20 cellular contexts compared by ENCODE assay signal in genomic region chr3:15204005-15204404, GRCh38. TPM values are rescaled to one million over a fixed set of nuclear protein-coding genes. Genes with fewer than 3 reads are reported as not detected.
DNase-seq lines count a peak whose midpoint lies in the region; ATAC-seq, FAIRE-seq and TF ChIP-seq lines count a peak whose summit lies in the region.
"Had no signal": no experiment of that assay in that cellular context is flagged by ENCODE, and none has a peak within 500 bp of the region (broad histone marks: within the 10 kb centered on the region; RNA-seq: fewer than 3 reads in every experiment).

No MANE protein-coding gene starts in this region.

- no peaks in the 10 kb centered on the region for H3K9me3 Mint-ChIP-seq in activated T-cell treated with anti-CD3 and anti-CD28 coated beads, Interleukin-2, amount 50 U/mL, for 72 hours
- H3K9me3 Mint-ChIP-seq: activated CD4-positive, alpha-beta T cell treated with anti-CD3 and anti-CD28 coated beads, Interleukin-2, amount 10 ng/mL, durations not matched to agents 7 days and 5 days had no signal

- H3K27ac Mint-ChIP-seq in activated T-cell treated with anti-CD3 and anti-CD28 coated beads, Interleukin-2, amount 50 U/mL, for 72 hours = no peak overlapping the region
- H3K27ac Mint-ChIP-seq: GM23338 had no signal

- WGBS in thyroid gland, 2 donors = 77 to 79% methylated on average over 3 of the region's 3 CpGs

- intact Hi-C loops in thyroid gland (cut with DNase I) = loop anchor here (5.0 to 10.0 kb wide), 3 partner anchors 61 to 198 kb away; no protein-coding TSS in a partner anchor

- no peaks in the 10 kb centered on the region for H3K27me3 Mint-ChIP-seq in activated T-cell treated with anti-CD3 and anti-CD28 coated beads, Interleukin-2, amount 50 U/mL, for 72 hours (ENCODE audit: low read depth)

- no peak overlapping the region for H3K4me3 Mint-ChIP-seq in activated T-cell treated with anti-CD3 and anti-CD28 coated beads, Interleukin-2, amount 50 U/mL, for 72 hours
- H3K4me3 Mint-ChIP-seq: activated CD4-positive, alpha-beta T cell treated with anti-CD3 and anti-CD28 coated beads, Interleukin-2, amount 10 ng/mL, durations not matched to agents 7 days and 5 days; GM23338 had no signal

- no peak for ATAC-seq in activated T-cell treated with anti-CD3 and anti-CD28 coated beads, Interleukin-2, amount 50 U/mL, for 72 hours (replicated peaks in 1 of 2)
- ATAC-seq: GM12878, GM23338, left cardiac atrium, mucosa of descending colon had no signal

- TF ChIP-seq POLR2A in H54 (IDR thresholded peaks at IDR 0.05; ENCODE audit: low read depth, low read length) (no peak), thyroid gland (IDR thresholded peaks at IDR 0.05) (no peak)

- H3K9me3 ChIP-seq in WERI-Rb-1 (ENCODE audit: severe bottlenecking) (no peaks in the 10 kb centered on the region), thyroid gland (no peaks in the 10 kb centered on the region)
- H3K9me3 ChIP-seq: mucosa of descending colon, ovary, thoracic aorta had no signal

- no peaks in the 10 kb centered on the region for H3K36me3 Mint-ChIP-seq in activated T-cell treated with anti-CD3 and anti-CD28 coated beads, Interleukin-2, amount 50 U/mL, for 72 hours (ENCODE audit: insufficient read depth in 2 of 2)

- peaks cover 43% of the 10 kb centered on the region for H3K4me1 Mint-ChIP-seq in activated T-cell treated with anti-CD3 and anti-CD28 coated beads, Interleukin-2, amount 50 U/mL, for 72 hours (ENCODE audit: low read depth)

- H3K27ac ChIP-seq in WERI-Rb-1 (no peak overlapping the region), thyroid gland (no peak overlapping the region)
- H3K27ac ChIP-seq: ovary, SK-N-MC, skin epidermis, thoracic aorta had no signal

- H3K4me1 ChIP-seq in thyroid gland = peaks cover 8 to 18% of the 10 kb centered on the region in 2 donors

- DNase-seq in H54 (ENCODE audit: insufficient read length, low spot score) = peak; percentile 22
- DNase-seq in WERI-Rb-1 = peak; percentile 57
- DNase-seq in islet precursor cell = peak; percentile 95
- peak; percentile 27 to 34 for DNase-seq in thyroid gland
- DNase-seq in NCI-H446 (lab: John Stamatoyannopoulos, UW) = no peak
- no peak for DNase-seq in activated T-cell treated with anti-CD3 and anti-CD28 coated beads, Interleukin-2, amount 50 U/mL, for 72 hours
- DNase-seq in activated gamma-delta T cell (lab: John Stamatoyannopoulos, UW) = no peak
- DNase-seq: activated CD4-positive, alpha-beta T cell treated with anti-CD3 and anti-CD28 coated beads, Interleukin-2, amount 10 ng/mL, durations not matched to agents 7 days and 5 days; activated naive CD4-positive, alpha-beta T cell treated with Interleukin-2 at 50 U/mL for 16 hours; hippocampal formation; left cardiac atrium; mucosa of descending colon; NCI-H187; NCI-H510A treated with DMSO at 0.1 percent for 48 hours; ovary had no signal

- H3K4me3 ChIP-seq in WERI-Rb-1 (ENCODE audit: low read depth, low read length) = no peak overlapping the region
- H3K4me3 ChIP-seq in thyroid gland (replicated peaks in 1 of 3) = no peak overlapping the region
- H3K4me3 ChIP-seq: GM12878, GM23338, mucosa of descending colon, ovary, SK-N-MC, skin epidermis, thoracic aorta had no signal

- TF ChIP-seq CTCF in WERI-Rb-1 (IDR thresholded peaks at IDR 0.05; ENCODE audit: low read depth, low read length) (no peak), thyroid gland (IDR thresholded peaks at IDR 0.05) (no peak)

- H3K36me3 ChIP-seq in WERI-Rb-1 = peaks cover 5% of the 10 kb centered on the region
- no peaks in the 10 kb centered on the region for H3K36me3 ChIP-seq in thyroid gland
- H3K36me3 ChIP-seq: ovary, thoracic aorta had no signal

- peak; percentile 88 for FAIRE-seq in H54 (lab: Jason Lieb, UNC)
- FAIRE-seq: GM12878 had no signal

- H3K27me3 ChIP-seq in WERI-Rb-1 (ENCODE audit: insufficient read depth, low read depth, severe bottlenecking) = no peaks in the 10 kb centered on the region
- no peaks in the 10 kb centered on the region for H3K27me3 ChIP-seq in thyroid gland
- H3K27me3 ChIP-seq: ovary had no signal

RNA-seq across cellular contexts. Expression of gene CAPN7, which starts 2.0 kb away (rescaled TPM):
- total RNA-seq in thyroid gland = 100 to 1,000 TPM in 3 of 4 donors, 10 to 100 TPM in 1; 87.8 to 147 (median 116) TPM
- total RNA-seq in activated T-cell treated with anti-CD3 and anti-CD28 coated beads, Interleukin-2, amount 50 U/mL, for 72 hours = 10 to 100 TPM; 26.9 to 29.6 TPM

Comparison
In these comparisons a context has a peak if more than half of its experiments do, and no peak if none do; other contexts are left out.
1. DNase-seq: peak in H54 (single experiment), WERI-Rb-1 (single experiment), islet precursor cell (single experiment) and thyroid gland (2 of 2); none in NCI-H446 (0 of 2), activated T-cell treated with anti-CD3 and anti-CD28 coated beads, Interleukin-2, amount 50 U/mL, for 72 hours (0 of 2) and activated gamma-delta T cell (single experiment).